ENCODE assay signal across 13 cellular contexts in the genomic region with DNA sequence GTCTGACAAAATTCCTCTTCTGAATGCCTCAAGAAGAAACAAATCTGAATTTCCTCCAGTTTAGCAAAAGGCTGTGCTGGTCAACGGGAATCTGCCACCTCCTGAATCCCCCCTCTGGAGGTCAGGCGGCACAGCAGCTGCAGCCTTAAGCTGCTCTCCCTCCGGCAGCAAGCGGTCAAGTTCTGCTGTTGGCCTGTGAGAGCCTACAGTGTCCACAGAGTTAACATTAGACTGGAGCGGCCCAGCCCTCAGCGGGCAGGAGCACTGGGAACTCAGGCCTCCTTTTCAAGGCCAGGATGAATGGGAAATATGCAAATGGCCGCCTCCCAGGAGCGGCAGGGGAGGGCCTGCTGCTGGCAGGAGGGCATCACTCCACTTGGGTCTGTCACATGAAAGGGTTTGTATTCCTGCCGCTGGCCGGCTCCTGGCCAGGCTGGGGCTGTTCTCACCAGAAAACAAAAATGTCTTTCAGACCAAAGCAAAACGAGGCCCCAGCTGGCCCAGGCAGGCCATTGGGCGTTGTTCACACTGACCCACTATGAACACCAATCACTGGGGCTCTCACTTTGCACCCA. TPM values are rescaled to one million over a fixed set of nuclear protein-coding genes. Genes with fewer than 3 reads are reported as not detected.
DNase-seq lines count a peak whose midpoint lies in the region; ATAC-seq and TF ChIP-seq lines count a peak whose summit lies in the region.
"Had no signal": no experiment of that assay in that cellular context is flagged by ENCODE, and none has a peak within 500 bp of the region (broad histone marks: within the 10 kb centered on the region; RNA-seq: fewer than 3 reads in every experiment).

No MANE protein-coding gene starts in this region.

- 24% methylated on average over 12 of the region's 12 CpGs for WGBS in mesenchymal stem cell

- ATAC-seq in GM18519 (IDR thresholded peaks at IDR 0.05; ENCODE audit: low FRiP score, unreplicated experiment), result no peak
- ATAC-seq: activated CD8-positive, alpha-beta T cell treated with anti-CD3 and anti-CD28 coated beads for 36 hours had no signal

- H3K9ac ChIP-seq in mesenchymal stem cell (ENCODE audit: low read length), result no peak overlapping the region

- H3K4me3 ChIP-seq in WERI-Rb-1 (ENCODE audit: low read depth, low read length), result no peak overlapping the region
- H3K4me3 ChIP-seq in fibroblast of the aortic adventitia (ENCODE audit: low read depth, low read length), result no peak overlapping the region
- H3K4me3 ChIP-seq in mesenchymal stem cell (ENCODE audit: insufficient read depth in 1 of 2, low read depth in 1 of 2, low read length in 2 of 2), result no peak overlapping the region
- H3K4me3 ChIP-seq: ascending aorta had no signal

- no peak overlapping the region for H4K8ac ChIP-seq in mesenchymal stem cell (ENCODE audit: low read length)

- H2BK5ac ChIP-seq in mesenchymal stem cell (ENCODE audit: low read depth, low read length, poor library complexity, severe bottlenecking), result no peak overlapping the region

- H3K9me3 ChIP-seq in WERI-Rb-1 (ENCODE audit: severe bottlenecking), result no peaks in the 10 kb centered on the region
- H3K9me3 ChIP-seq in mesenchymal stem cell (ENCODE audit: control insufficient read depth, low read length), result no peaks in the 10 kb centered on the region
- H3K9me3 ChIP-seq: ascending aorta had no signal

- no peak overlapping the region for H3K18ac ChIP-seq in mesenchymal stem cell (ENCODE audit: low read depth in 1 of 2, low read length in 2 of 2)

- no peak overlapping the region for H3K27ac Mint-ChIP-seq in type B pancreatic cell
- H3K27ac Mint-ChIP-seq: activated CD8-positive, alpha-beta T cell treated with anti-CD3 and anti-CD28 coated beads for 36 hours had no signal

- no peak overlapping the region for H4K91ac ChIP-seq in mesenchymal stem cell (ENCODE audit: low read length)

- no peak overlapping the region for H2AK5ac ChIP-seq in mesenchymal stem cell (ENCODE audit: low read length, severe bottlenecking)

- H3K27me3 Mint-ChIP-seq in type B pancreatic cell, result peaks cover 25% of the 10 kb centered on the region
- H3K27me3 Mint-ChIP-seq: activated CD8-positive, alpha-beta T cell treated with anti-CD3 and anti-CD28 coated beads for 36 hours had no signal

- no peak overlapping the region for H2BK12ac ChIP-seq in mesenchymal stem cell (ENCODE audit: low read length in 2 of 2)

- DNase-seq in WERI-Rb-1, result peak; percentile 32
- peak; percentile 16 for DNase-seq in fibroblast of the aortic adventitia (ENCODE audit: low read depth)
- peak; percentile 24 for DNase-seq in mesenchymal stem cell
- DNase-seq in type B pancreatic cell (ENCODE audit: extremely low spot score, unreplicated experiment), result no peak
- no peak for DNase-seq in activated CD8-positive, alpha-beta memory T cell treated with anti-CD3 and anti-CD28 coated beads for 24 hours
- no peak for DNase-seq in NCI-H2196 treated with DMSO at 0.1 percent for 48 hours (lab: John Stamatoyannopoulos, UW; ENCODE audit: unreplicated experiment)
- DNase-seq: activated CD8-positive, alpha-beta T cell treated with anti-CD3 and anti-CD28 coated beads for 36 hours; DND-41; HCEC 1CT; SIG-M5 had no signal

- no peaks in the 10 kb centered on the region for H3K9me3 Mint-ChIP-seq in type B pancreatic cell
- H3K9me3 Mint-ChIP-seq: activated CD8-positive, alpha-beta T cell treated with anti-CD3 and anti-CD28 coated beads for 36 hours had no signal

- H2AFZ ChIP-seq in mesenchymal stem cell (ENCODE audit: low read depth, low read length), result no peak overlapping the region

- H2BK15ac ChIP-seq in mesenchymal stem cell (ENCODE audit: low read depth, poor library complexity, severe bottlenecking), result peak overlapping the region; percentile 12

- no peaks in the 10 kb centered on the region for H3K36me3 Mint-ChIP-seq in type B pancreatic cell

- H3K4me1 ChIP-seq in mesenchymal stem cell (ENCODE audit: control insufficient read depth, insufficient read depth, low read depth, low read length), result peaks cover 4% of the 10 kb centered on the region

- peaks cover 14% of the 10 kb centered on the region for H3K4me1 Mint-ChIP-seq in type B pancreatic cell (ENCODE audit: unreplicated experiment)

- H3K36me3 ChIP-seq in WERI-Rb-1, result no peaks in the 10 kb centered on the region; the same call in 1 of the 2 replicates
- H3K36me3 ChIP-seq in mesenchymal stem cell (ENCODE audit: control insufficient read depth in 1 of 2, insufficient read depth in 2 of 2, low read depth in 1 of 2, low read length in 2 of 2), result no peaks in the 10 kb centered on the region
- H3K36me3 ChIP-seq: ascending aorta had no signal

- H3K27ac ChIP-seq in WERI-Rb-1, result no peak overlapping the region
- H3K27ac ChIP-seq in mesenchymal stem cell (ENCODE audit: low read length, poor library complexity, severe bottlenecking), result no peak overlapping the region
- H3K27ac ChIP-seq: ascending aorta had no signal

- no peak overlapping the region for H2BK120ac ChIP-seq in mesenchymal stem cell (ENCODE audit: low read depth, low read length)

- H3K4me2 ChIP-seq in mesenchymal stem cell (ENCODE audit: low read length, poor library complexity, severe bottlenecking), result no peak overlapping the region

- H3K4me3 Mint-ChIP-seq in type B pancreatic cell, result no peak overlapping the region
- H3K4me3 Mint-ChIP-seq: activated CD8-positive, alpha-beta T cell treated with anti-CD3 and anti-CD28 coated beads for 36 hours had no signal

- TF ChIP-seq CTCF in WERI-Rb-1 (IDR thresholded peaks at IDR 0.05; ENCODE audit: low read depth, low read length), result peak; percentile 25; the same call in 1 of the 2 replicates
- TF ChIP-seq CTCF in fibroblast of the aortic adventitia (IDR thresholded peaks at IDR 0.05; ENCODE audit: insufficient read depth, low read length), result peak; percentile 36
- TF ChIP-seq CTCF in type B pancreatic cell (conservative IDR thresholded peaks at IDR 0.05), result peak; percentile 68

- no peaks in the 10 kb centered on the region for H3K79me1 ChIP-seq in mesenchymal stem cell (replicated peaks; ENCODE audit: low read length, poor library complexity, severe bottlenecking)

- no peaks in the 10 kb centered on the region for H3K27me3 ChIP-seq in WERI-Rb-1 (ENCODE audit: insufficient read depth, low read depth, severe bottlenecking)
- H3K27me3 ChIP-seq in mesenchymal stem cell (ENCODE audit: control insufficient read depth in 1 of 2, insufficient read depth in 1 of 2, low read length in 2 of 2), result peaks cover 8 to 53% of the 10 kb centered on the region in 2 experiments
- H3K27me3 ChIP-seq: ascending aorta had no signal

- H3K23ac ChIP-seq in mesenchymal stem cell (ENCODE audit: low read length in 2 of 2), result no peak overlapping the region

- H3K14ac ChIP-seq in mesenchymal stem cell (ENCODE audit: low read length in 2 of 2), result no peak overlapping the region

- H3K4ac ChIP-seq in mesenchymal stem cell (ENCODE audit: low read depth in 1 of 2, low read length in 2 of 2), result no peak overlapping the region

RNA-seq across cellular contexts. Expression of a gene that starts 8.2 kb away (rescaled TPM):
- not detected in 2 replicates for total RNA-seq in fibroblast of the aortic adventitia (ENCODE audit: low replicate concordance)
- 0.03 TPM for polyA plus RNA-seq in mesenchymal stem cell (2013, experiment 1 of 2)
- polyA plus RNA-seq in mesenchymal stem cell (2013, experiment 2 of 2), result not detected
- total RNA-seq in type B pancreatic cell (ENCODE audit: low replicate concordance), result 0.97 and 2.8 TPM in 2 replicates

RNA-seq across cellular contexts. Expression of a gene that starts 57.2 kb away (rescaled TPM):
- total RNA-seq in fibroblast of the aortic adventitia (ENCODE audit: low replicate concordance) (not detected in 2 replicates), type B pancreatic cell (ENCODE audit: low replicate concordance) (not detected in 2 replicates)
- not detected for polyA plus RNA-seq in mesenchymal stem cell (2013, experiment 1 of 2)
- polyA plus RNA-seq in mesenchymal stem cell (2013, experiment 2 of 2), result not detected
- total RNA-seq: ascending aorta, omental fat pad had no signal

RNA-seq across cellular contexts. Expression of a gene that starts 57.8 kb away (rescaled TPM):
- not detected in 2 replicates for total RNA-seq in fibroblast of the aortic adventitia (ENCODE audit: low replicate concordance)
- not detected for polyA plus RNA-seq in mesenchymal stem cell (2013, experiment 1 of 2)
- polyA plus RNA-seq in mesenchymal stem cell (2013, experiment 2 of 2), result not detected
- total RNA-seq in type B pancreatic cell (ENCODE audit: low replicate concordance), result not detected in 2 replicates
- total RNA-seq: activated CD8-positive, alpha-beta T cell treated with anti-CD3 and anti-CD28 coated beads for 36 hours; ascending aorta had no signal

Comparison
In these comparisons a context has a peak if more than half of its experiments do, and no peak if none do; other contexts are left out.
1. DNase-seq: peak in WERI-Rb-1 (single experiment), fibroblast of the aortic adventitia (single experiment) and mesenchymal stem cell (single experiment); none in type B pancreatic cell (single experiment), activated CD8-positive, alpha-beta memory T cell treated with anti-CD3 and anti-CD28 coated beads for 24 hours (single experiment) and NCI-H2196 treated with DMSO at 0.1 percent for 48 hours (single experiment).
2. Peak in every context shown above with its lines, with median percentiles within 50 percentile points of each other: CTCF ChIP-seq.